In the genomic region with DNA sequence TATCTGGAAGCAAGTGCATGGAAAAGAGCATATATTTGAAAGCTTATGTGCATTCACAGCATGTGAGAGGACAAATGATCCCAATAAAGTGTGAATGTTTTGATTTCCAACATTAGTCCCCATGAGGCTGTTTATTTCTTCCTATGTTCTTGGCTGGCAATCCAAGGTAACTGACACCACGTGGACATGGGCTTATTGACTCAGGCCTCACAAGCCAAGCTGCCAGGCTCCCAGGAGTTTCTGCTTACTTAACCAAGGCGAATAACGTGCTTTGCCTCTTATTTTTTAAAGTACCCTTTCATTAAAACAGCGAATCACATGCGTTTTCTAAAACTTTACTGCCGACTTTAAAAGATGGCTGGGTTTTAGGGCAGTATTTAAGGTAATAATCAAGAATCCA, we compare ENCODE assay signal across 20 cellular contexts.
"Had no signal": no experiment of that assay in that cellular context is flagged by ENCODE, and none has a peak within 500 bp of the region (broad histone marks: within the 10 kb centered on the region; RNA-seq: fewer than 3 reads in every experiment).

No MANE protein-coding gene starts in this region.

- H3K4me1 ChIP-seq: foreskin keratinocyte, left ventricle myocardium inferior, lower lobe of right lung, parathyroid adenoma, psoas muscle, sigmoid colon had no signal

- H3K36me3 Mint-ChIP-seq: mesothelial cell of epicardium had no signal

- H3K36me3 ChIP-seq: left ventricle myocardium inferior, lower lobe of right lung, neural progenitor cell, sigmoid colon had no signal

- H3K4me3 ChIP-seq: coronary artery, left ventricle myocardium inferior, lower lobe of right lung, neural progenitor cell, psoas muscle, sigmoid colon, skin epidermis had no signal

- DNase-seq: effector CD4-positive, alpha-beta T cell; foreskin keratinocyte; immature natural killer cell; left cardiac atrium; left ventricle myocardium inferior; lower lobe of right lung; nucleus accumbens; psoas muscle; retina; sigmoid colon; stimulated activated naive CD4-positive, alpha-beta T cell; trophoblast cell had no signal

- H3K27ac Mint-ChIP-seq: endodermal cell; immature natural killer cell; memory B cell; mesothelial cell of epicardium; natural killer cell treated with Interleukin-12 subunit alpha and Interleukin-12 subunit beta and Interleukin-15 and Interleukin-18, amount 100 ng/mL, for 72 hours; neural progenitor cell had no signal

- H3K27me3 Mint-ChIP-seq: natural killer cell treated with Interleukin-12 subunit alpha and Interleukin-12 subunit beta and Interleukin-15 and Interleukin-18, amount 100 ng/mL, for 72 hours had no signal

- H3K27ac ChIP-seq: coronary artery, foreskin keratinocyte, left ventricle myocardium inferior, lower lobe of right lung, neural progenitor cell, parathyroid adenoma, psoas muscle, sigmoid colon, skin epidermis had no signal

- H3K27me3 ChIP-seq: foreskin keratinocyte, sigmoid colon had no signal

- H3K9me3 Mint-ChIP-seq: memory B cell had no signal

- H3K4me3 Mint-ChIP-seq: endodermal cell; immature natural killer cell; memory B cell; mesothelial cell of epicardium; natural killer cell treated with Interleukin-12 subunit alpha and Interleukin-12 subunit beta and Interleukin-15 and Interleukin-18, amount 100 ng/mL, for 72 hours; neural progenitor cell had no signal

- ATAC-seq: foreskin keratinocyte; left cardiac atrium; lower lobe of right lung; natural killer cell treated with Interleukin-12 subunit alpha and Interleukin-12 subunit beta and Interleukin-15 and Interleukin-18, amount 100 ng/mL, for 72 hours; psoas muscle had no signal

- H3K9me3 ChIP-seq: left ventricle myocardium inferior, lower lobe of right lung, psoas muscle, sigmoid colon had no signal

- H3K4me1 Mint-ChIP-seq: mesothelial cell of epicardium had no signal
